ENCODE assay signal across 27 cellular contexts in the genomic region with DNA sequence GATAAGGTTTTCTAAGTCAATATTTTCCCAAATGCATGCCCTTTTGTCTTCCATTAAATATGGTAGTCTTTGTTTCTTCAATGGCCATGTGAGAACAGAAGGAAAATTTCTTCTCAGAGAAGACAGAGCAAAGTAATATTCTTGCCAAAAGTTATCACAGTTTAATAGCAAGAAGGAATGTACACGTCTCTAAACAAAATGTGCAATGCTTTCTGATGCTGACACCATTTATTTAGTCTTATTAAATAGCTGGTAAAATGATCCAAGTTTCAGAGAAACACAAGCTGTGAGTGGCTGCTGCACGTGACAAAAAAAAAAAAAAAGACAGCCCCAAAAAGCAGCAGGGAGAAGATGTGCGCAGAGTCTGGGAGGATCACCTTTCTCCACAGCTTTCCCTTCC.
"Had no signal": no experiment of that assay in that cellular context is flagged by ENCODE, and none has a peak within 500 bp of the region (broad histone marks: within the 10 kb centered on the region; RNA-seq: fewer than 3 reads in every experiment).

No MANE protein-coding gene starts in this region.

- H3K4me1 ChIP-seq: breast epithelium, SJSA1 had no signal

- H3K4me3 Mint-ChIP-seq: activated CD8-positive, alpha-beta memory T cell treated with anti-CD3 and anti-CD28 coated beads, Interleukin-2, amount 10 ng/mL, durations not matched to agents 7 days and 5 days; activated naive CD4-positive, alpha-beta T cell treated with anti-CD3 and anti-CD28 coated beads, Interleukin-2, amount 50 U/mL, for 24 hours; activated T-cell treated with anti-CD3 and anti-CD28 coated beads, Interleukin-2, amount 50 U/mL, for 24 hours; activated T-helper 1 cell treated with anti-CD3 and anti-CD28 coated beads, Interleukin-12 subunit alpha, Interleukin-12 subunit beta, Interleukin-2, Interleukin-4 antibody, amounts not matched to agents 30 ng/mL and 10 ng/mL and 1 ng/mL, durations not matched to agents 14 hours and 24 hours and 36 hours; T-helper 1 cell treated with Interleukin-12 subunit alpha and Interleukin-12 subunit beta and Interleukin-4 antibody, amounts not matched to agents 30 μg/mL and 1 μg/mL, for 36 hours had no signal

- H3K9me3 ChIP-seq: breast epithelium, SJSA1 had no signal

- H3K36me3 Mint-ChIP-seq: activated CD8-positive, alpha-beta memory T cell treated with anti-CD3 and anti-CD28 coated beads, Interleukin-2, amount 10 ng/mL, durations not matched to agents 7 days and 5 days; activated naive CD4-positive, alpha-beta T cell treated with anti-CD3 and anti-CD28 coated beads, Interleukin-2, amount 50 U/mL, for 24 hours had no signal

- H3K4me3 ChIP-seq: breast epithelium, SJSA1 had no signal

- H3K27me3 Mint-ChIP-seq: activated naive CD4-positive, alpha-beta T cell treated with anti-CD3 and anti-CD28 coated beads, Interleukin-2, amount 50 U/mL, for 24 hours had no signal

- H3K9me3 Mint-ChIP-seq: activated naive CD4-positive, alpha-beta T cell treated with anti-CD3 and anti-CD28 coated beads, Interleukin-2, amount 50 U/mL, for 24 hours; activated T-cell treated with anti-CD3 and anti-CD28 coated beads, Interleukin-2, amount 50 U/mL, for 24 hours; activated T-helper 1 cell treated with anti-CD3 and anti-CD28 coated beads, Interleukin-12 subunit alpha, Interleukin-12 subunit beta, Interleukin-2, Interleukin-4 antibody, amounts not matched to agents 30 ng/mL and 10 ng/mL and 1 ng/mL, durations not matched to agents 14 hours and 24 hours and 36 hours; T-helper 1 cell treated with Interleukin-12 subunit alpha and Interleukin-12 subunit beta and Interleukin-4 antibody, amounts not matched to agents 30 μg/mL and 1 μg/mL, for 36 hours had no signal

- H3K27ac Mint-ChIP-seq: activated CD8-positive, alpha-beta memory T cell treated with anti-CD3 and anti-CD28 coated beads, Interleukin-2, amount 10 ng/mL, durations not matched to agents 7 days and 5 days; activated naive CD4-positive, alpha-beta T cell treated with anti-CD3 and anti-CD28 coated beads, Interleukin-2, amount 50 U/mL, for 24 hours; activated T-cell treated with anti-CD3 and anti-CD28 coated beads, Interleukin-2, amount 50 U/mL, for 24 hours; activated T-helper 1 cell treated with anti-CD3 and anti-CD28 coated beads, Interleukin-12 subunit alpha, Interleukin-12 subunit beta, Interleukin-2, Interleukin-4 antibody, amounts not matched to agents 30 ng/mL and 10 ng/mL and 1 ng/mL, durations not matched to agents 14 hours and 24 hours and 36 hours; T-helper 1 cell treated with Interleukin-12 subunit alpha and Interleukin-12 subunit beta and Interleukin-4 antibody, amounts not matched to agents 30 μg/mL and 1 μg/mL, for 36 hours had no signal

- H3K27me3 ChIP-seq: breast epithelium, SJSA1 had no signal

- H3K4me1 Mint-ChIP-seq: activated CD8-positive, alpha-beta memory T cell treated with anti-CD3 and anti-CD28 coated beads, Interleukin-2, amount 10 ng/mL, durations not matched to agents 7 days and 5 days; activated naive CD4-positive, alpha-beta T cell treated with anti-CD3 and anti-CD28 coated beads, Interleukin-2, amount 50 U/mL, for 24 hours had no signal

- ATAC-seq: activated CD4-positive, CD25-positive, alpha-beta regulatory T cell treated with anti-CD3 and anti-CD28 coated beads, Interleukin-2, amount 50 U/mL, for 24 hours; activated CD8-positive, alpha-beta memory T cell treated with anti-CD3 and anti-CD28 coated beads, Interleukin-2, amount 10 ng/mL, durations not matched to agents 7 days and 5 days; Panc1 had no signal

- H3K27ac ChIP-seq: breast epithelium, SJSA1 had no signal

- DNase-seq: activated CD4-positive, alpha-beta T cell treated with anti-CD3 and anti-CD28 coated beads for 4 hours; activated CD4-positive, alpha-beta T cell treated with anti-CD3 and anti-CD28 coated beads, Interleukin-2, amount 50 U/mL, for 4 hours; activated CD8-positive, alpha-beta memory T cell treated with anti-CD3 and anti-CD28 coated beads, Interleukin-2, amount 10 ng/mL, durations not matched to agents 7 days and 5 days; activated effector memory CD4-positive, alpha-beta T cell treated with Interleukin-2 at 50 U/mL for 16 hours; activated naive CD4-positive, alpha-beta T cell; activated T-cell treated with anti-CD3 and anti-CD28 coated beads, Interleukin-2, amount 50 U/mL, for 24 hours; aorta; caudate nucleus; Kasumi-1; KBM-7; NCI-H1105 treated with DMSO at 0.1 percent for 48 hours; NCI-H1436 treated with DMSO at 0.1 percent for 48 hours; NCI-H187; NCI-H2081; NCI-H345; NCI-H510A; NCI-H526 treated with DMSO at 0.1 percent for 48 hours; NCI-H82; Right ventricle myocardium superior; RPMI8226 had no signal

- H3K36me3 ChIP-seq: breast epithelium, SJSA1 had no signal
